In the genomic region with DNA sequence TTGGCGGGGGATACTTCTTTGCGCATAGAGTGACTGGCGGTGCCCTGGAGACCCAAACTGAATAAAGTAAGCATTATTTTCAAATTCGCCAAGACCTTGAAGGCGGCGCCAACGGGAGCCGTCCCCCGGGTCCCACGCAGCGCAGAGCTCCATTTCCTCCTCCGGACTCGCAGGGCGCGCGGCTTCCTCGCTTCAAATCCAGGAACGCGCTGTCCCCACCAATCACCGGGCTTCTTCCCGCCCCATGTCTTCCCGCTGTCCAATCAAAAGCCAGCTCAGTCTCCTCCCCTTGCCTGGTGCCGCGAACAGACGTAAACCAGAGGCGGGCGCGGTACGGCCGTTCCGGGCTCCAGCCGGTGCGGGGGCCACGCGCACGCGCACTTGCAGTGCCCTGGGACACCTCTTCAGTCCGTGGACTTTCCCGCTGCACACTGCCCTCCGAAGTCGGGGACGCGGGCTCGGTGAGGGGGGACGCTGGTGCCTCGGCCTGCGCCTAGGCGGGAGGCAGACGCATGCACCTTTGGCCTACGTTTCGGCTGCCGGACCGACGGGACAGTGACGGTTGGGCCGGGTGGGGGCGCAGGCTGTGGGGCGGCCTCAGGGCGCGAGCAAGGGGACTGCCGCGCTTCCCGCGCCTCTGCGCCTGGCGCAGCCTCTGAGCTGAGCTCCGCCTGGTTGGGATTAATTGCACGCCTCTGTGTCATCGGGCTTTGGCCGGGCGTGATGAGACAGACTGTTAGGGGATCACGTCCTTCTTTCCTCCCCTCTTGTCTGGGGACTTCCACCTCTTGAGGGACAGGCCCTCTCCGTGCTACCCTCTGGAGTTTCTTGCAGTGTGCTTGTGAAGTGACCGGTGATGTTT, we compare ENCODE assay signal across 1 cellular context.
TF ChIP-seq lines count a peak whose summit lies in the region.

A gene with protein sequence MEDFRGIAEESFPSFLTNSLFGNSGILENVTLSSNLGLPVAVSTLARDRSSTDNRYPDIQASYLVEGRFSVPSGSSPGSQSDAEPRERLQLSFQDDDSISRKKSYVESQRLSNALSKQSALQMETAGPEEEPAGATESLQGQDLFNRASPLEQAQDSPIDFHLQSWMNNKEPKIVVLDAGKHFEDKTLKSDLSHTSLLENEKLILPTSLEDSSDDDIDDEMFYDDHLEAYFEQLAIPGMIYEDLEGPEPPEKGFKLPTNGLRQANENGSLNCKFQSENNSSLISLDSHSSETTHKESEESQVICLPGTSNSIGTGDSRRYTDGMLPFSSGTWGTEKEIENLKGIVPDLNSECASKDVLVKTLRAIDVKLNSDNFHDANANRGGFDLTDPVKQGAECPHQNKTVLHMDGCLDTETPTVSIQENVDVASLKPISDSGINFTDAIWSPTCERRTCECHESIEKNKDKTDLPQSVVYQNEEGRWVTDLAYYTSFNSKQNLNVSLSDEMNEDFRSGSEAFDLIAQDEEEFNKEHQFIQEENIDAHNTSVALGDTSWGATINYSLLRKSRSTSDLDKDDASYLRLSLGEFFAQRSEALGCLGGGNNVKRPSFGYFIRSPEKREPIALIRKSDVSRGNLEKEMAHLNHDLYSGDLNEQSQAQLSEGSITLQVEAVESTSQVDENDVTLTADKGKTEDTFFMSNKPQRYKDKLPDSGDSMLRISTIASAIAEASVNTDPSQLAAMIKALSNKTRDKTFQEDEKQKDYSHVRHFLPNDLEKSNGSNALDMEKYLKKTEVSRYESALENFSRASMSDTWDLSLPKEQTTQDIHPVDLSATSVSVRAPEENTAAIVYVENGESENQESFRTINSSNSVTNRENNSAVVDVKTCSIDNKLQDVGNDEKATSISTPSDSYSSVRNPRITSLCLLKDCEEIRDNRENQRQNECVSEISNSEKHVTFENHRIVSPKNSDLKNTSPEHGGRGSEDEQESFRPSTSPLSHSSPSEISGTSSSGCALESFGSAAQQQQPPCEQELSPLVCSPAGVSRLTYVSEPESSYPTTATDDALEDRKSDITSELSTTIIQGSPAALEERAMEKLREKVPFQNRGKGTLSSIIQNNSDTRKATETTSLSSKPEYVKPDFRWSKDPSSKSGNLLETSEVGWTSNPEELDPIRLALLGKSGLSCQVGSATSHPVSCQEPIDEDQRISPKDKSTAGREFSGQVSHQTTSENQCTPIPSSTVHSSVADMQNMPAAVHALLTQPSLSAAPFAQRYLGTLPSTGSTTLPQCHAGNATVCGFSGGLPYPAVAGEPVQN (N-terminal part only) (plus strand): TSS at position 386 of the 862 bp plus-strand sequence. CDS start 8,063 bp downstream, outside the sequence.

TF ChIP-seq in HepG2, 621 proteins besides CTCF, POLR2A, EP300 and RAD21 (continued from another document and continues in another):
- TF ChIP-seq, protein P1, sequence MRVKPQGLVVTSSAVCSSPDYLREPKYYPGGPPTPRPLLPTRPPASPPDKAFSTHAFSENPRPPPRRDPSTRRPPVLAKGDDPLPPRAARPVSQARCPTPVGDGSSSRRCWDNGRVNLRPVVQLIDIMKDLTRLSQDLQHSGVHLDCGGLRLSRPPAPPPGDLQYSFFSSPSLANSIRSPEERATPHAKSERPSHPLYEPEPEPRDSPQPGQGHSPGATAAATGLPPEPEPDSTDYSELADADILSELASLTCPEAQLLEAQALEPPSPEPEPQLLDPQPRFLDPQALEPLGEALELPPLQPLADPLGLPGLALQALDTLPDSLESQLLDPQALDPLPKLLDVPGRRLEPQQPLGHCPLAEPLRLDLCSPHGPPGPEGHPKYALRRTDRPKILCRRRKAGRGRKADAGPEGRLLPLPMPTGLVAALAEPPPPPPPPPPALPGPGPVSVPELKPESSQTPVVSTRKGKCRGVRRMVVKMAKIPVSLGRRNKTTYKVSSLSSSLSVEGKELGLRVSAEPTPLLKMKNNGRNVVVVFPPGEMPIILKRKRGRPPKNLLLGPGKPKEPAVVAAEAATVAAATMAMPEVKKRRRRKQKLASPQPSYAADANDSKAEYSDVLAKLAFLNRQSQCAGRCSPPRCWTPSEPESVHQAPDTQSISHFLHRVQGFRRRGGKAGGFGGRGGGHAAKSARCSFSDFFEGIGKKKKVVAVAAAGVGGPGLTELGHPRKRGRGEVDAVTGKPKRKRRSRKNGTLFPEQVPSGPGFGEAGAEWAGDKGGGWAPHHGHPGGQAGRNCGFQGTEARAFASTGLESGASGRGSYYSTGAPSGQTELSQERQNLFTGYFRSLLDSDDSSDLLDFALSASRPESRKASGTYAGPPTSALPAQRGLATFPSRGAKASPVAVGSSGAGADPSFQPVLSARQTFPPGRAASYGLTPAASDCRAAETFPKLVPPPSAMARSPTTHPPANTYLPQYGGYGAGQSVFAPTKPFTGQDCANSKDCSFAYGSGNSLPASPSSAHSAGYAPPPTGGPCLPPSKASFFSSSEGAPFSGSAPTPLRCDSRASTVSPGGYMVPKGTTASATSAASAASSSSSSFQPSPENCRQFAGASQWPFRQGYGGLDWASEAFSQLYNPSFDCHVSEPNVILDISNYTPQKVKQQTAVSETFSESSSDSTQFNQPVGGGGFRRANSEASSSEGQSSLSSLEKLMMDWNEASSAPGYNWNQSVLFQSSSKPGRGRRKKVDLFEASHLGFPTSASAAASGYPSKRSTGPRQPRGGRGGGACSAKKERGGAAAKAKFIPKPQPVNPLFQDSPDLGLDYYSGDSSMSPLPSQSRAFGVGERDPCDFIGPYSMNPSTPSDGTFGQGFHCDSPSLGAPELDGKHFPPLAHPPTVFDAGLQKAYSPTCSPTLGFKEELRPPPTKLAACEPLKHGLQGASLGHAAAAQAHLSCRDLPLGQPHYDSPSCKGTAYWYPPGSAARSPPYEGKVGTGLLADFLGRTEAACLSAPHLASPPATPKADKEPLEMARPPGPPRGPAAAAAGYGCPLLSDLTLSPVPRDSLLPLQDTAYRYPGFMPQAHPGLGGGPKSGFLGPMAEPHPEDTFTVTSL (CRISPR knock-in tag; IDR thresholded peaks at IDR 0.05; ENCODE audit: borderline replicate concordance) = no peak
- TF ChIP-seq REL (CRISPR knock-in tag; conservative IDR thresholded peaks at IDR 0.05) = peak; percentile 98
- 0 out of 2 replicates have a peak, but pooled peaks have one; percentile 28 for TF ChIP-seq ZNF337 (CRISPR knock-in tag; IDR thresholded peaks at IDR 0.05; ENCODE audit: borderline replicate concordance, low read depth)
- TF ChIP-seq ZNF383 (CRISPR knock-in tag; IDR thresholded peaks at IDR 0.05; ENCODE audit: borderline replicate concordance) = 0 out of 2 replicates have a peak, but pooled peaks have one; percentile 53
- TF ChIP-seq SP5 (CRISPR knock-in tag; IDR thresholded peaks at IDR 0.05; ENCODE audit: borderline replicate concordance, low read depth) = peak; percentile 45; the same call in 1 of the 2 replicates
- TF ChIP-seq BHLHE40 (IDR thresholded peaks at IDR 0.05; ENCODE audit: low read length) = no peak
- peak; percentile 88 for TF ChIP-seq ELF1 (CRISPR knock-in tag; IDR thresholded peaks at IDR 0.05)
- no peak for TF ChIP-seq HCFC1 (IDR thresholded peaks at IDR 0.05; ENCODE audit: low read depth, low read length)
- TF ChIP-seq, protein P2, sequence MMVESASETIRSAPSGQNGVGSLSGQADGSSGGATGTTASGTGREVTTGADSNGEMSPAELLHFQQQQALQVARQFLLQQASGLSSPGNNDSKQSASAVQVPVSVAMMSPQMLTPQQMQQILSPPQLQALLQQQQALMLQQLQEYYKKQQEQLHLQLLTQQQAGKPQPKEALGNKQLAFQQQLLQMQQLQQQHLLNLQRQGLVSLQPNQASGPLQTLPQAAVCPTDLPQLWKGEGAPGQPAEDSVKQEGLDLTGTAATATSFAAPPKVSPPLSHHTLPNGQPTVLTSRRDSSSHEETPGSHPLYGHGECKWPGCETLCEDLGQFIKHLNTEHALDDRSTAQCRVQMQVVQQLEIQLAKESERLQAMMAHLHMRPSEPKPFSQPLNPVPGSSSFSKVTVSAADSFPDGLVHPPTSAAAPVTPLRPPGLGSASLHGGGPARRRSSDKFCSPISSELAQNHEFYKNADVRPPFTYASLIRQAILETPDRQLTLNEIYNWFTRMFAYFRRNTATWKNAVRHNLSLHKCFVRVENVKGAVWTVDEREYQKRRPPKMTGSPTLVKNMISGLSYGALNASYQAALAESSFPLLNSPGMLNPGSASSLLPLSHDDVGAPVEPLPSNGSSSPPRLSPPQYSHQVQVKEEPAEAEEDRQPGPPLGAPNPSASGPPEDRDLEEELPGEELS (CRISPR knock-in tag; IDR thresholded peaks at IDR 0.05) = peak; percentile 68; the same call in 1 of the 2 replicates
- TF ChIP-seq RARG (CRISPR knock-in tag; IDR thresholded peaks at IDR 0.05; ENCODE audit: low read depth) = no peak; the same call in 1 of the 2 replicates
- TF ChIP-seq, protein P3, sequence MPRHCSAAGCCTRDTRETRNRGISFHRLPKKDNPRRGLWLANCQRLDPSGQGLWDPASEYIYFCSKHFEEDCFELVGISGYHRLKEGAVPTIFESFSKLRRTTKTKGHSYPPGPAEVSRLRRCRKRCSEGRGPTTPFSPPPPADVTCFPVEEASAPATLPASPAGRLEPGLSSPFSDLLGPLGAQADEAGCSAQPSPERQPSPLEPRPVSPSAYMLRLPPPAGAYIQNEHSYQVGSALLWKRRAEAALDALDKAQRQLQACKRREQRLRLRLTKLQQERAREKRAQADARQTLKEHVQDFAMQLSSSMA (CRISPR knock-in tag; IDR thresholded peaks at IDR 0.05) = peak; percentile 83; the same call in 1 of the 2 replicates
- no peak for TF ChIP-seq SUZ12 (IDR thresholded peaks at IDR 0.05; ENCODE audit: low read depth, low read length)
- TF ChIP-seq ARNT2 (CRISPR knock-in tag; IDR thresholded peaks at IDR 0.05; ENCODE audit: low read depth) = peak; percentile 95
- TF ChIP-seq, protein P4, sequence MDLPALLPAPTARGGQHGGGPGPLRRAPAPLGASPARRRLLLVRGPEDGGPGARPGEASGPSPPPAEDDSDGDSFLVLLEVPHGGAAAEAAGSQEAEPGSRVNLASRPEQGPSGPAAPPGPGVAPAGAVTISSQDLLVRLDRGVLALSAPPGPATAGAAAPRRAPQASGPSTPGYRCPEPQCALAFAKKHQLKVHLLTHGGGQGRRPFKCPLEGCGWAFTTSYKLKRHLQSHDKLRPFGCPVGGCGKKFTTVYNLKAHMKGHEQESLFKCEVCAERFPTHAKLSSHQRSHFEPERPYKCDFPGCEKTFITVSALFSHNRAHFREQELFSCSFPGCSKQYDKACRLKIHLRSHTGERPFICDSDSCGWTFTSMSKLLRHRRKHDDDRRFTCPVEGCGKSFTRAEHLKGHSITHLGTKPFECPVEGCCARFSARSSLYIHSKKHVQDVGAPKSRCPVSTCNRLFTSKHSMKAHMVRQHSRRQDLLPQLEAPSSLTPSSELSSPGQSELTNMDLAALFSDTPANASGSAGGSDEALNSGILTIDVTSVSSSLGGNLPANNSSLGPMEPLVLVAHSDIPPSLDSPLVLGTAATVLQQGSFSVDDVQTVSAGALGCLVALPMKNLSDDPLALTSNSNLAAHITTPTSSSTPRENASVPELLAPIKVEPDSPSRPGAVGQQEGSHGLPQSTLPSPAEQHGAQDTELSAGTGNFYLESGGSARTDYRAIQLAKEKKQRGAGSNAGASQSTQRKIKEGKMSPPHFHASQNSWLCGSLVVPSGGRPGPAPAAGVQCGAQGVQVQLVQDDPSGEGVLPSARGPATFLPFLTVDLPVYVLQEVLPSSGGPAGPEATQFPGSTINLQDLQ (CRISPR knock-in tag; IDR thresholded peaks at IDR 0.05) = peak; percentile 90
- no peak for TF ChIP-seq ZNF746 (CRISPR knock-in tag; IDR thresholded peaks at IDR 0.05)
- TF ChIP-seq KDM5A (IDR thresholded peaks at IDR 0.05; ENCODE audit: borderline replicate concordance, low read length) = peak; percentile 31; the same call in 1 of the 2 replicates
- peak; percentile 90; the same call in 1 of the 2 replicates for TF ChIP-seq KLF11 (CRISPR knock-in tag; IDR thresholded peaks at IDR 0.05)
- 0 out of 2 replicates have a peak, but pooled peaks have one; percentile 68 for TF ChIP-seq ZNF556 (CRISPR knock-in tag; IDR thresholded peaks at IDR 0.05; ENCODE audit: borderline replicate concordance)
- peak; percentile 71; the same call in 1 of the 2 replicates for TF ChIP-seq ZNF343 (CRISPR knock-in tag; IDR thresholded peaks at IDR 0.05)
- TF ChIP-seq, protein P5, sequence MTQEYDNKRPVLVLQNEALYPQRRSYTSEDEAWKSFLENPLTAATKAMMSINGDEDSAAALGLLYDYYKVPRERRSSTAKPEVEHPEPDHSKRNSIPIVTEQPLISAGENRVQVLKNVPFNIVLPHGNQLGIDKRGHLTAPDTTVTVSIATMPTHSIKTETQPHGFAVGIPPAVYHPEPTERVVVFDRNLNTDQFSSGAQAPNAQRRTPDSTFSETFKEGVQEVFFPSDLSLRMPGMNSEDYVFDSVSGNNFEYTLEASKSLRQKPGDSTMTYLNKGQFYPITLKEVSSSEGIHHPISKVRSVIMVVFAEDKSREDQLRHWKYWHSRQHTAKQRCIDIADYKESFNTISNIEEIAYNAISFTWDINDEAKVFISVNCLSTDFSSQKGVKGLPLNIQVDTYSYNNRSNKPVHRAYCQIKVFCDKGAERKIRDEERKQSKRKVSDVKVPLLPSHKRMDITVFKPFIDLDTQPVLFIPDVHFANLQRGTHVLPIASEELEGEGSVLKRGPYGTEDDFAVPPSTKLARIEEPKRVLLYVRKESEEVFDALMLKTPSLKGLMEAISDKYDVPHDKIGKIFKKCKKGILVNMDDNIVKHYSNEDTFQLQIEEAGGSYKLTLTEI (CRISPR knock-in tag; conservative IDR thresholded peaks at IDR 0.05) = no peak
- TF ChIP-seq ZNF205 (CRISPR knock-in tag; IDR thresholded peaks at IDR 0.05) = peak; percentile 90
- TF ChIP-seq THYN1 (CRISPR knock-in tag; IDR thresholded peaks at IDR 0.05; ENCODE audit: borderline replicate concordance, low read depth) = 0 out of 2 replicates have a peak, but pooled peaks have one; percentile 36
- peak; percentile 90 for TF ChIP-seq ZNF709 (CRISPR knock-in tag; IDR thresholded peaks at IDR 0.05)
- TF ChIP-seq PRMT3 (CRISPR knock-in tag; IDR thresholded peaks at IDR 0.05; ENCODE audit: borderline replicate concordance, low read depth) = peak; percentile 50; the same call in 1 of the 2 replicates
- peak; percentile 97; the same call in 1 of the 2 replicates for TF ChIP-seq ZNF773 (CRISPR knock-in tag; IDR thresholded peaks at IDR 0.05; ENCODE audit: borderline replicate concordance)
- peak; percentile 99 for TF ChIP-seq PHF8 (CRISPR knock-in tag; IDR thresholded peaks at IDR 0.05)
- TF ChIP-seq SMAD3 (CRISPR knock-in tag; IDR thresholded peaks at IDR 0.05) = peak; percentile 70; the same call in 1 of the 2 replicates
- TF ChIP-seq, protein P6, sequence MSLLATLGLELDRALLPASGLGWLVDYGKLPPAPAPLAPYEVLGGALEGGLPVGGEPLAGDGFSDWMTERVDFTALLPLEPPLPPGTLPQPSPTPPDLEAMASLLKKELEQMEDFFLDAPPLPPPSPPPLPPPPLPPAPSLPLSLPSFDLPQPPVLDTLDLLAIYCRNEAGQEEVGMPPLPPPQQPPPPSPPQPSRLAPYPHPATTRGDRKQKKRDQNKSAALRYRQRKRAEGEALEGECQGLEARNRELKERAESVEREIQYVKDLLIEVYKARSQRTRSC (CRISPR knock-in tag; IDR thresholded peaks at IDR 0.05; ENCODE audit: low read depth) = no peak
- TF ChIP-seq, protein P7, sequence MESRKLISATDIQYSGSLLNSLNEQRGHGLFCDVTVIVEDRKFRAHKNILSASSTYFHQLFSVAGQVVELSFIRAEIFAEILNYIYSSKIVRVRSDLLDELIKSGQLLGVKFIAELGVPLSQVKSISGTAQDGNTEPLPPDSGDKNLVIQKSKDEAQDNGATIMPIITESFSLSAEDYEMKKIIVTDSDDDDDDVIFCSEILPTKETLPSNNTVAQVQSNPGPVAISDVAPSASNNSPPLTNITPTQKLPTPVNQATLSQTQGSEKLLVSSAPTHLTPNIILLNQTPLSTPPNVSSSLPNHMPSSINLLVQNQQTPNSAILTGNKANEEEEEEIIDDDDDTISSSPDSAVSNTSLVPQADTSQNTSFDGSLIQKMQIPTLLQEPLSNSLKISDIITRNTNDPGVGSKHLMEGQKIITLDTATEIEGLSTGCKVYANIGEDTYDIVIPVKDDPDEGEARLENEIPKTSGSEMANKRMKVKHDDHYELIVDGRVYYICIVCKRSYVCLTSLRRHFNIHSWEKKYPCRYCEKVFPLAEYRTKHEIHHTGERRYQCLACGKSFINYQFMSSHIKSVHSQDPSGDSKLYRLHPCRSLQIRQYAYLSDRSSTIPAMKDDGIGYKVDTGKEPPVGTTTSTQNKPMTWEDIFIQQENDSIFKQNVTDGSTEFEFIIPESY (CRISPR knock-in tag; IDR thresholded peaks at IDR 0.05) = no peak; the same call in 1 of the 2 replicates
